ENCODE assay signal across 14 cellular contexts in genomic region chr4:9230249-9230648, GRCh38. TPM values are rescaled to one million over a fixed set of nuclear protein-coding genes. Genes with fewer than 3 reads are reported as not detected.
DNase-seq lines count a peak whose midpoint lies in the region; TF ChIP-seq lines count a peak whose summit lies in the region.
"Not testable (repeated sequence)": the region's sequence is repeated elsewhere in the genome, so short reads cannot be mapped to it uniquely, and the experiment has no call there.
"Had no signal": no experiment of that assay in that cellular context is flagged by ENCODE, and none has a peak within 500 bp of the region (broad histone marks: within the 10 kb centered on the region; RNA-seq: fewer than 3 reads in every experiment).

No MANE protein-coding gene starts in this region.

- H3K36me3 ChIP-seq in colonic mucosa, right atrium auricular region: not testable (repeated sequence)

- H3K4me3 Mint-ChIP-seq in CD14-positive monocyte; activated CD4-positive, alpha-beta T cell treated with anti-CD3 and anti-CD28 coated beads, Interleukin-2, amount 10 ng/mL, durations not matched to agents 24 days and 14 days; osteocyte (ENCODE audit: unreplicated experiment): not testable (repeated sequence)

- H3K4me3 ChIP-seq in colonic mucosa, right atrium auricular region: not testable (repeated sequence)

- H3K27ac ChIP-seq in colonic mucosa, right atrium auricular region: not testable (repeated sequence)

- not testable (repeated sequence) for TF ChIP-seq CTCF in CD14-positive monocyte (IDR thresholded peaks at IDR 0.05); colonic mucosa (IDR thresholded peaks at IDR 0.05); right atrium auricular region (IDR thresholded peaks at IDR 0.05); osteocyte (IDR thresholded peaks at IDR 0.05)

- not testable (repeated sequence) for H3K27me3 ChIP-seq in colonic mucosa, right atrium auricular region

- not testable (repeated sequence) for H3K27me3 Mint-ChIP-seq in CD14-positive monocyte (ENCODE audit: low read depth in 3 of 3); activated CD4-positive, alpha-beta T cell treated with anti-CD3 and anti-CD28 coated beads, Interleukin-2, amount 10 ng/mL, durations not matched to agents 24 days and 14 days; osteocyte (ENCODE audit: unreplicated experiment)

- H3K4me1 Mint-ChIP-seq in CD14-positive monocyte; activated CD4-positive, alpha-beta T cell treated with anti-CD3 and anti-CD28 coated beads, Interleukin-2, amount 10 ng/mL, durations not matched to agents 24 days and 14 days; osteocyte (ENCODE audit: unreplicated experiment): not testable (repeated sequence)

- not testable (repeated sequence) for H3K9ac ChIP-seq in colonic mucosa (ENCODE audit: low read depth in 2 of 2, low read length in 2 of 2)

- not testable (repeated sequence) for H3K9me3 ChIP-seq in colonic mucosa, right atrium auricular region

- intact Hi-C loops in CD14-positive monocyte (cut with micrococcal nuclease); activated CD4-positive, alpha-beta T cell treated with anti-CD3 and anti-CD28 coated beads, Interleukin-2, amount 10 ng/mL, durations not matched to agents 24 days and 14 days (cut with micrococcal nuclease); colonic mucosa (cut with DNase I): not testable (repeated sequence)

- DNase-seq in CD14-positive monocyte (ENCODE audit: low spot score): peak; percentile 31
- peak; percentile 49 for DNase-seq in activated CD4-positive, alpha-beta T cell treated with anti-CD3 and anti-CD28 coated beads, Interleukin-2, amount 10 ng/mL, durations not matched to agents 24 days and 14 days
- DNase-seq in activated CD8-positive, alpha-beta memory T cell treated with anti-CD3 and anti-CD28 coated beads, Interleukin-2, amount 50 U/mL, for 48 hours: peak; percentile 46
- DNase-seq in colonic mucosa: peak; percentile 14
- DNase-seq in right atrium auricular region (ENCODE audit: low spot score): peak; percentile 55
- peak; percentile 70 for DNase-seq in osteocyte (ENCODE audit: extremely low spot score, unreplicated experiment)
- peak; percentile 1 for DNase-seq in stimulated activated CD4-positive, alpha-beta T cell treated with anti-CD3 and anti-CD28 coated beads, Interleukin-1b, Interleukin-23, amount 100 ng/mL, for 48 hours
- DNase-seq in ureter (ENCODE audit: low spot score): peak; percentile 20

- H3K27ac Mint-ChIP-seq in CD14-positive monocyte; activated CD4-positive, alpha-beta T cell treated with anti-CD3 and anti-CD28 coated beads, Interleukin-2, amount 10 ng/mL, durations not matched to agents 24 days and 14 days; osteocyte (ENCODE audit: unreplicated experiment): not testable (repeated sequence)

- H3K36me3 Mint-ChIP-seq in CD14-positive monocyte; activated CD4-positive, alpha-beta T cell treated with anti-CD3 and anti-CD28 coated beads, Interleukin-2, amount 10 ng/mL, durations not matched to agents 24 days and 14 days (ENCODE audit: low read depth); osteocyte (ENCODE audit: unreplicated experiment): not testable (repeated sequence)

- H3K4me1 ChIP-seq in colonic mucosa, right atrium auricular region: not testable (repeated sequence)

- H3K9me3 Mint-ChIP-seq in CD14-positive monocyte; activated CD4-positive, alpha-beta T cell treated with anti-CD3 and anti-CD28 coated beads, Interleukin-2, amount 10 ng/mL, durations not matched to agents 24 days and 14 days; osteocyte (ENCODE audit: unreplicated experiment): not testable (repeated sequence)

RNA-seq across cellular contexts. Expression of gene USP17L15, which starts 3.9 kb away (rescaled TPM):
- not detected for polyA plus RNA-seq in CD14-positive monocyte
- total RNA-seq in activated CD4-positive, alpha-beta T cell treated with anti-CD3 and anti-CD28 coated beads, Interleukin-2, amount 10 ng/mL, durations not matched to agents 24 days and 14 days: 0.14 TPM in 1 of 2 replicates, not detected in the other
- total RNA-seq in colonic mucosa: not detected
- total RNA-seq in right atrium auricular region: not detected
- not detected in 2 replicates for total RNA-seq in osteocyte
- not detected for total RNA-seq in ureter
- total RNA-seq: A673; Caco-2; CD8-positive, alpha-beta memory T cell; GM23338; H7 had no signal
- polyA plus RNA-seq: BJ; CD8-positive, alpha-beta memory T cell; GM23338 had no signal

RNA-seq across cellular contexts. Expression of gene USP17L13, which starts 5.6 kb away (rescaled TPM):
- not detected for polyA plus RNA-seq in CD14-positive monocyte
- not detected in 2 replicates for total RNA-seq in activated CD4-positive, alpha-beta T cell treated with anti-CD3 and anti-CD28 coated beads, Interleukin-2, amount 10 ng/mL, durations not matched to agents 24 days and 14 days
- not detected for total RNA-seq in colonic mucosa
- not detected for total RNA-seq in right atrium auricular region
- total RNA-seq in osteocyte: not detected in 2 replicates
- total RNA-seq in ureter: not detected
- total RNA-seq: A673; Caco-2; CD8-positive, alpha-beta memory T cell; GM23338; H7 had no signal
- polyA plus RNA-seq: BJ; CD8-positive, alpha-beta memory T cell; GM23338 had no signal

RNA-seq across cellular contexts. Expression of gene USP17L12, which starts 10.3 kb away (rescaled TPM):
- not detected for polyA plus RNA-seq in CD14-positive monocyte
- not detected in 2 replicates for total RNA-seq in activated CD4-positive, alpha-beta T cell treated with anti-CD3 and anti-CD28 coated beads, Interleukin-2, amount 10 ng/mL, durations not matched to agents 24 days and 14 days
- not detected for total RNA-seq in colonic mucosa
- total RNA-seq in right atrium auricular region: not detected
- not detected in 2 replicates for total RNA-seq in osteocyte
- total RNA-seq in ureter: not detected
- total RNA-seq: A673; Caco-2; CD8-positive, alpha-beta memory T cell; GM23338; H7 had no signal
- polyA plus RNA-seq: BJ; CD8-positive, alpha-beta memory T cell; GM23338 had no signal

RNA-seq across cellular contexts. Expression of gene USP17L17, which starts 13.4 kb away (rescaled TPM):
- not detected for polyA plus RNA-seq in CD14-positive monocyte
- total RNA-seq in activated CD4-positive, alpha-beta T cell treated with anti-CD3 and anti-CD28 coated beads, Interleukin-2, amount 10 ng/mL, durations not matched to agents 24 days and 14 days: not detected in 2 replicates
- total RNA-seq in colonic mucosa (not detected), right atrium auricular region (not detected), osteocyte (not detected in 2 replicates), ureter (not detected)
- total RNA-seq: A673; Caco-2; CD8-positive, alpha-beta memory T cell; GM23338; H7 had no signal
- polyA plus RNA-seq: BJ; CD8-positive, alpha-beta memory T cell; GM23338 had no signal

RNA-seq across cellular contexts. Expression of gene USP17L11, which starts 15.0 kb away (rescaled TPM):
- not detected for polyA plus RNA-seq in CD14-positive monocyte
- total RNA-seq in activated CD4-positive, alpha-beta T cell treated with anti-CD3 and anti-CD28 coated beads, Interleukin-2, amount 10 ng/mL, durations not matched to agents 24 days and 14 days: not detected in 2 replicates
- total RNA-seq in colonic mucosa (not detected), right atrium auricular region (not detected), osteocyte (not detected in 2 replicates), ureter (0.29 TPM)
- total RNA-seq: A673, Caco-2, GM23338, H7 had no signal
- polyA plus RNA-seq: BJ; CD8-positive, alpha-beta memory T cell; GM23338 had no signal

Comparison
In these comparisons a context has a peak if more than half of its experiments do, and no peak if none do; other contexts are left out.
1. DNase-seq: peak in every context shown above with its lines; median percentile 70 in osteocyte; 55 in right atrium auricular region; 49 in activated CD4-positive, alpha-beta T cell treated with anti-CD3 and anti-CD28 coated beads, Interleukin-2, amount 10 ng/mL, durations not matched to agents 24 days and 14 days; 46 in activated CD8-positive, alpha-beta memory T cell treated with anti-CD3 and anti-CD28 coated beads, Interleukin-2, amount 50 U/mL, for 48 hours; 31 in CD14-positive monocyte; 20 in ureter; 14 in colonic mucosa; 1 in stimulated activated CD4-positive, alpha-beta T cell treated with anti-CD3 and anti-CD28 coated beads, Interleukin-1b, Interleukin-23, amount 100 ng/mL, for 48 hours.